ENCODE assay signal across 1 cellular context in the genomic region with DNA sequence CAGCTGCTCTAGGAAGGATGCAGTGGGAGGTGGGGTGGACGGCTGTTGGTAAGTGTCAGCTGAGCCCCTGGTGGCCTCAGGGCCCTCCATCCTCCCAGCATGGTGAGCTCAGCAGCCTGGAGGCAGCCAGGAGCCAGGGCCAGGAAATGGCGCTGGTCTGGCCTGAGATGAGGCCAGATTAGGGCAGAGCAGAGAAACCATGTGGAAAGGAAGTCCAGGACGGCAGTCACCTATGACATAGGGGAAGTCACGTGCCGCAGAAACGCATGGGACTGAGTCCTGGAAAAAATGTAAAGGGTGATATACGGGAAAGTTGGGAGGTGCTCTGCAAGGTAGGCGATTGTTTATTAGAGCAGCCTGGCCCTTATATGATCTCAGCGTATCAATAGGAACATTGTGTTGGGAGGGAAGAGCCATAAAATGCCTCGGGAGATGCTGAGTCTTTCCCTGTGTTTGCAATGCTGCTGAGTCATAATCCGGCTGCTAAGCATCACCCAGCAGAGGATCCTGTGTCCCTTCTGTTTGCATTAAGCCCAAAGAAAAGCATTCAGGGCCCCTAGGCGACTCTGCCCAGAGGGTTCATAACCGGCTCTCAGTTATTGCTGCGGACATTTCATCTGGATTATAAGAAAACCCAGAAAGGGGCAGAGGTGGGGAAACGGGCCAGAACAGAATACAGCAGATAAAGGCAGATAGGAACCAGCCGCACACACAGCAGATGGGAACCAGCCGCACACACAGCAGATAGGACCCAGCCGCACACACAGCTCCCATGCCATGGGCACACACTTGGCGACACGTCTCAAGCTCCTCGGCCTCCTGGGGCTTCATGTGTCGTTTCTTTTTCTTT.
A peak's percentile ranks its signal among the peaks of the same experiment; 100 is the strongest.
TF ChIP-seq lines count a peak whose summit lies in the region.

No MANE protein-coding gene starts in this region.

TF ChIP-seq in HepG2, 621 proteins besides CTCF, POLR2A, EP300 and RAD21 (continued from another document and continues in another):
- TF ChIP-seq, protein P1, sequence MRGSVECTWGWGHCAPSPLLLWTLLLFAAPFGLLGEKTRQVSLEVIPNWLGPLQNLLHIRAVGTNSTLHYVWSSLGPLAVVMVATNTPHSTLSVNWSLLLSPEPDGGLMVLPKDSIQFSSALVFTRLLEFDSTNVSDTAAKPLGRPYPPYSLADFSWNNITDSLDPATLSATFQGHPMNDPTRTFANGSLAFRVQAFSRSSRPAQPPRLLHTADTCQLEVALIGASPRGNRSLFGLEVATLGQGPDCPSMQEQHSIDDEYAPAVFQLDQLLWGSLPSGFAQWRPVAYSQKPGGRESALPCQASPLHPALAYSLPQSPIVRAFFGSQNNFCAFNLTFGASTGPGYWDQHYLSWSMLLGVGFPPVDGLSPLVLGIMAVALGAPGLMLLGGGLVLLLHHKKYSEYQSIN (CRISPR knock-in tag; IDR thresholded peaks at IDR 0.05; ENCODE audit: borderline replicate concordance) = no peak
- TF ChIP-seq ZNF773 (CRISPR knock-in tag; IDR thresholded peaks at IDR 0.05; ENCODE audit: borderline replicate concordance) (no peak), ZNF124 (CRISPR knock-in tag; IDR thresholded peaks at IDR 0.05) (0 out of 2 replicates have a peak, but pooled peaks have one; percentile 46), ZSCAN22 (CRISPR knock-in tag; IDR thresholded peaks at IDR 0.05) (no peak), SIN3B (IDR thresholded peaks at IDR 0.05; ENCODE audit: low read length) (no peak), AKAP8 (CRISPR knock-in tag; IDR thresholded peaks at IDR 0.05) (no peak), ZNF441 (CRISPR knock-in tag; IDR thresholded peaks at IDR 0.05; ENCODE audit: borderline replicate concordance) (no peak), SRY (CRISPR knock-in tag; IDR thresholded peaks at IDR 0.05) (no peak), HOXA3 (CRISPR knock-in tag; IDR thresholded peaks at IDR 0.05) (peak; percentile 32; the same call in 1 of the 2 replicates), ETV6 (CRISPR knock-in tag; conservative IDR thresholded peaks at IDR 0.05) (no peak), ZNF749 (CRISPR knock-in tag; IDR thresholded peaks at IDR 0.05; ENCODE audit: borderline replicate concordance) (no peak), ZNF776 (CRISPR knock-in tag; IDR thresholded peaks at IDR 0.05) (no peak), TEAD3 (CRISPR knock-in tag; optimal IDR thresholded peaks at IDR 0.05; ENCODE audit: borderline replicate concordance) (peak; percentile 30), SIX4 (CRISPR knock-in tag; IDR thresholded peaks at IDR 0.05) (no peak; the same call in 1 of the 2 replicates), NFIB (CRISPR knock-in tag; IDR thresholded peaks at IDR 0.05; ENCODE audit: borderline replicate concordance) (no peak), PCBP2 (optimal IDR thresholded peaks at IDR 0.05; ENCODE audit: low read depth, low read length, poor library complexity, severe bottlenecking) (no peak), ZNF33A (CRISPR knock-in tag; IDR thresholded peaks at IDR 0.05; ENCODE audit: borderline replicate concordance) (no peak), EEA1 (CRISPR knock-in tag; IDR thresholded peaks at IDR 0.05; ENCODE audit: borderline replicate concordance) (no peak), ZNF17 (CRISPR knock-in tag; IDR thresholded peaks at IDR 0.05) (no peak), EED (CRISPR knock-in tag; IDR thresholded peaks at IDR 0.05) (no peak), SP2 (CRISPR knock-in tag; IDR thresholded peaks at IDR 0.05) (no peak), FOXK1 (CRISPR knock-in tag; IDR thresholded peaks at IDR 0.05; ENCODE audit: borderline replicate concordance, low read depth) (peak; percentile 15; the same call in 1 of the 2 replicates), ZZZ3 (CRISPR knock-in tag; IDR thresholded peaks at IDR 0.05; ENCODE audit: borderline replicate concordance) (no peak), ZNF713 (CRISPR knock-in tag; IDR thresholded peaks at IDR 0.05) (no peak), POLR2AphosphoS5 (IDR thresholded peaks at IDR 0.05; ENCODE audit: low read depth, low read length) (no peak), ATAD3A (CRISPR knock-in tag; IDR thresholded peaks at IDR 0.05) (0 out of 2 replicates have a peak, but pooled peaks have one; percentile 69), ZNF777 (CRISPR knock-in tag; IDR thresholded peaks at IDR 0.05) (no peak), JUND (CRISPR knock-in tag; IDR thresholded peaks at IDR 0.05) (no peak), ZBTB7A (CRISPR knock-in tag; IDR thresholded peaks at IDR 0.05) (no peak), ZNF891 (CRISPR knock-in tag; IDR thresholded peaks at IDR 0.05) (no peak), ZBTB21 (CRISPR knock-in tag; IDR thresholded peaks at IDR 0.05) (peak; percentile 67; the same call in 1 of the 2 replicates), TAF1 (CRISPR knock-in tag; IDR thresholded peaks at IDR 0.05) (0 out of 2 replicates have a peak, but pooled peaks have one; percentile 18), TARDBP (CRISPR knock-in tag; IDR thresholded peaks at IDR 0.05) (no peak)
- TF ChIP-seq, protein P2, sequence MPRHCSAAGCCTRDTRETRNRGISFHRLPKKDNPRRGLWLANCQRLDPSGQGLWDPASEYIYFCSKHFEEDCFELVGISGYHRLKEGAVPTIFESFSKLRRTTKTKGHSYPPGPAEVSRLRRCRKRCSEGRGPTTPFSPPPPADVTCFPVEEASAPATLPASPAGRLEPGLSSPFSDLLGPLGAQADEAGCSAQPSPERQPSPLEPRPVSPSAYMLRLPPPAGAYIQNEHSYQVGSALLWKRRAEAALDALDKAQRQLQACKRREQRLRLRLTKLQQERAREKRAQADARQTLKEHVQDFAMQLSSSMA (CRISPR knock-in tag; IDR thresholded peaks at IDR 0.05) = no peak
- TF ChIP-seq, protein P3, sequence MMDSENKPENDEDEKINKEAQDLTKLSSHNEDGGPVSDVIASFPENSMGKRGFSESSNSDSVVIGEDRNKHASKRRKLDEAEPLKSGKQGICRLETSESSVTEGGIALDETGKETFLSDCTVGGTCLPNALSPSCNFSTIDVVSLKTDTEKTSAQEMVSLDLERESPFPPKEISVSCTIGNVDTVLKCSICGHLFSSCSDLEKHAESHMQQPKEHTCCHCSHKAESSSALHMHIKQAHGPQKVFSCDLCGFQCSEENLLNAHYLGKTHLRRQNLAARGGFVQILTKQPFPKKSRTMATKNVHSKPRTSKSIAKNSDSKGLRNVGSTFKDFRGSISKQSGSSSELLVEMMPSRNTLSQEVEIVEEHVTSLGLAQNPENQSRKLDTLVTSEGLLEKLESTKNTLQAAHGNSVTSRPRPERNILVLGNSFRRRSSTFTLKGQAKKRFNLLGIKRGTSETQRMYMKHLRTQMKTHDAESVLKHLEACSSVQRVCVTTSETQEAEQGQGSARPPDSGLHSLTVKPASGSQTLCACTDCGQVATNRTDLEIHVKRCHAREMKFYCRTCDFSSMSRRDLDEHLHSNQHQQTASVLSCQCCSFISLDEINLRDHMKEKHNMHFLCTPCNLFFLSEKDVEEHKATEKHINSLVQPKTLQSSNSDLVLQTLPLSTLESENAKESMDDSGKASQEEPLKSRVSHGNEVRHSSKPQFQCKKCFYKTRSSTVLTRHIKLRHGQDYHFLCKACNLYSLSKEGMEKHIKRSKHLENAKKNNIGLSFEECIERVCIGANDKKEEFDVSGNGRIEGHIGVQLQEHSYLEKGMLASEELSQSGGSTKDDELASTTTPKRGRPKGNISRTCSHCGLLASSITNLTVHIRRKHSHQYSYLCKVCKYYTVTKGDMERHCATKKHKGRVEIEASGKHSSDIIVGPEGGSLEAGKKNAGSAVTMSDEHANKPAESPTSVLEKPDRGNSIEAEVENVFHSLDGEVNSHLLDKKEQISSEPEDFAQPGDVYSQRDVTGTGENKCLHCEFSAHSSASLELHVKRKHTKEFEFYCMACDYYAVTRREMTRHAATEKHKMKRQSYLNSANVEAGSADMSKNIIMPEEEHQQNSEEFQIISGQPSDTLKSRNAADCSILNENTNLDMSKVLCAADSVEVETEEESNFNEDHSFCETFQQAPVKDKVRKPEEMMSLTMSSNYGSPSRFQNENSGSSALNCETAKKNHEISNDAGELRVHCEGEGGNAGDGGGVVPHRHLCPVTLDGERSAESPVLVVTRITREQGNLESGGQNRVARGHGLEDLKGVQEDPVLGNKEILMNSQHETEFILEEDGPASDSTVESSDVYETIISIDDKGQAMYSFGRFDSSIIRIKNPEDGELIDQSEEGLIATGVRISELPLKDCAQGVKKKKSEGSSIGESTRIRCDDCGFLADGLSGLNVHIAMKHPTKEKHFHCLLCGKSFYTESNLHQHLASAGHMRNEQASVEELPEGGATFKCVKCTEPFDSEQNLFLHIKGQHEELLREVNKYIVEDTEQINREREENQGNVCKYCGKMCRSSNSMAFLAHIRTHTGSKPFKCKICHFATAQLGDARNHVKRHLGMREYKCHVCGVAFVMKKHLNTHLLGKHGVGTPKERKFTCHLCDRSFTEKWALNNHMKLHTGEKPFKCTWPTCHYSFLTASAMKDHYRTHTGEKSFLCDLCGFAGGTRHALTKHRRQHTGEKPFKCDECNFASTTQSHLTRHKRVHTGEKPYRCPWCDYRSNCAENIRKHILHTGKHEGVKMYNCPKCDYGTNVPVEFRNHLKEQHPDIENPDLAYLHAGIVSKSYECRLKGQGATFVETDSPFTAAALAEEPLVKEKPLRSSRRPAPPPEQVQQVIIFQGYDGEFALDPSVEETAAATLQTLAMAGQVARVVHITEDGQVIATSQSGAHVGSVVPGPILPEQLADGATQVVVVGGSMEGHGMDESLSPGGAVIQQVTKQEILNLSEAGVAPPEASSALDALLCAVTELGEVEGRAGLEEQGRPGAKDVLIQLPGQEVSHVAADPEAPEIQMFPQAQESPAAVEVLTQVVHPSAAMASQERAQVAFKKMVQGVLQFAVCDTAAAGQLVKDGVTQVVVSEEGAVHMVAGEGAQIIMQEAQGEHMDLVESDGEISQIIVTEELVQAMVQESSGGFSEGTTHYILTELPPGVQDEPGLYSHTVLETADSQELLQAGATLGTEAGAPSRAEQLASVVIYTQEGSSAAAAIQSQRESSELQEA (CRISPR knock-in tag; IDR thresholded peaks at IDR 0.05; ENCODE audit: not compliant biosample characterization) = no peak
- TF ChIP-seq, protein P4, sequence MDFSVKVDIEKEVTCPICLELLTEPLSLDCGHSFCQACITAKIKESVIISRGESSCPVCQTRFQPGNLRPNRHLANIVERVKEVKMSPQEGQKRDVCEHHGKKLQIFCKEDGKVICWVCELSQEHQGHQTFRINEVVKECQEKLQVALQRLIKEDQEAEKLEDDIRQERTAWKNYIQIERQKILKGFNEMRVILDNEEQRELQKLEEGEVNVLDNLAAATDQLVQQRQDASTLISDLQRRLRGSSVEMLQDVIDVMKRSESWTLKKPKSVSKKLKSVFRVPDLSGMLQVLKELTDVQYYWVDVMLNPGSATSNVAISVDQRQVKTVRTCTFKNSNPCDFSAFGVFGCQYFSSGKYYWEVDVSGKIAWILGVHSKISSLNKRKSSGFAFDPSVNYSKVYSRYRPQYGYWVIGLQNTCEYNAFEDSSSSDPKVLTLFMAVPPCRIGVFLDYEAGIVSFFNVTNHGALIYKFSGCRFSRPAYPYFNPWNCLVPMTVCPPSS (IDR thresholded peaks at IDR 0.05) = no peak
- TF ChIP-seq, protein P5, sequence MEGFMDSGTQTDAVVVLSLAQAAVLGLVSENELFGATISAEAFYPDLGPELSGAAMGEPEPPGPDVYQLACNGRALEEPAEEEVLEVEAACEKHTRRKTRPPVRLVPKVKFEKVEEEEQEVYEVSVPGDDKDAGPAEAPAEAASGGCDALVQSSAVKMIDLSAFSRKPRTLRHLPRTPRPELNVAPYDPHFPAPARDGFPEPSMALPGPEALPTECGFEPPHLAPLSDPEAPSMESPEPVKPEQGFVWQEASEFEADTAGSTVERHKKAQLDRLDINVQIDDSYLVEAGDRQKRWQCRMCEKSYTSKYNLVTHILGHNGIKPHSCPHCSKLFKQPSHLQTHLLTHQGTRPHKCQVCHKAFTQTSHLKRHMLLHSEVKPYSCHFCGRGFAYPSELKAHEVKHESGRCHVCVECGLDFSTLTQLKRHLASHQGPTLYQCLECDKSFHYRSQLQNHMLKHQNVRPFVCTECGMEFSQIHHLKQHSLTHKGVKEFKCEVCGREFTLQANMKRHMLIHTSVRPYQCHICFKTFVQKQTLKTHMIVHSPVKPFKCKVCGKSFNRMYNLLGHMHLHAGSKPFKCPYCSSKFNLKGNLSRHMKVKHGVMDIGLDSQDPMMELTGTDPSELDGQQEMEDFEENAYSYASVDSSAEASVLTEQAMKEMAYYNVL (CRISPR knock-in tag; IDR thresholded peaks at IDR 0.05; ENCODE audit: borderline replicate concordance) = no peak
- TF ChIP-seq, protein P6, sequence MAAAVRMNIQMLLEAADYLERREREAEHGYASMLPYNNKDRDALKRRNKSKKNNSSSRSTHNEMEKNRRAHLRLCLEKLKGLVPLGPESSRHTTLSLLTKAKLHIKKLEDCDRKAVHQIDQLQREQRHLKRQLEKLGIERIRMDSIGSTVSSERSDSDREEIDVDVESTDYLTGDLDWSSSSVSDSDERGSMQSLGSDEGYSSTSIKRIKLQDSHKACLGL (CRISPR knock-in tag; IDR thresholded peaks at IDR 0.05) = no peak
- TF ChIP-seq, protein P7, sequence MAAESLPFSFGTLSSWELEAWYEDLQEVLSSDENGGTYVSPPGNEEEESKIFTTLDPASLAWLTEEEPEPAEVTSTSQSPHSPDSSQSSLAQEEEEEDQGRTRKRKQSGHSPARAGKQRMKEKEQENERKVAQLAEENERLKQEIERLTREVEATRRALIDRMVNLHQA (CRISPR knock-in tag; IDR thresholded peaks at IDR 0.05) = no peak
- TF ChIP-seq, protein P8, sequence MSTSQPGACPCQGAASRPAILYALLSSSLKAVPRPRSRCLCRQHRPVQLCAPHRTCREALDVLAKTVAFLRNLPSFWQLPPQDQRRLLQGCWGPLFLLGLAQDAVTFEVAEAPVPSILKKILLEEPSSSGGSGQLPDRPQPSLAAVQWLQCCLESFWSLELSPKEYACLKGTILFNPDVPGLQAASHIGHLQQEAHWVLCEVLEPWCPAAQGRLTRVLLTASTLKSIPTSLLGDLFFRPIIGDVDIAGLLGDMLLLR (CRISPR knock-in tag; IDR thresholded peaks at IDR 0.05) = no peak
- TF ChIP-seq, protein P9, sequence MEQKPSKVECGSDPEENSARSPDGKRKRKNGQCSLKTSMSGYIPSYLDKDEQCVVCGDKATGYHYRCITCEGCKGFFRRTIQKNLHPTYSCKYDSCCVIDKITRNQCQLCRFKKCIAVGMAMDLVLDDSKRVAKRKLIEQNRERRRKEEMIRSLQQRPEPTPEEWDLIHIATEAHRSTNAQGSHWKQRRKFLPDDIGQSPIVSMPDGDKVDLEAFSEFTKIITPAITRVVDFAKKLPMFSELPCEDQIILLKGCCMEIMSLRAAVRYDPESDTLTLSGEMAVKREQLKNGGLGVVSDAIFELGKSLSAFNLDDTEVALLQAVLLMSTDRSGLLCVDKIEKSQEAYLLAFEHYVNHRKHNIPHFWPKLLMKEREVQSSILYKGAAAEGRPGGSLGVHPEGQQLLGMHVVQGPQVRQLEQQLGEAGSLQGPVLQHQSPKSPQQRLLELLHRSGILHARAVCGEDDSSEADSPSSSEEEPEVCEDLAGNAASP (CRISPR knock-in tag; IDR thresholded peaks at IDR 0.05; ENCODE audit: borderline replicate concordance) = no peak
- TF ChIP-seq, protein P10, sequence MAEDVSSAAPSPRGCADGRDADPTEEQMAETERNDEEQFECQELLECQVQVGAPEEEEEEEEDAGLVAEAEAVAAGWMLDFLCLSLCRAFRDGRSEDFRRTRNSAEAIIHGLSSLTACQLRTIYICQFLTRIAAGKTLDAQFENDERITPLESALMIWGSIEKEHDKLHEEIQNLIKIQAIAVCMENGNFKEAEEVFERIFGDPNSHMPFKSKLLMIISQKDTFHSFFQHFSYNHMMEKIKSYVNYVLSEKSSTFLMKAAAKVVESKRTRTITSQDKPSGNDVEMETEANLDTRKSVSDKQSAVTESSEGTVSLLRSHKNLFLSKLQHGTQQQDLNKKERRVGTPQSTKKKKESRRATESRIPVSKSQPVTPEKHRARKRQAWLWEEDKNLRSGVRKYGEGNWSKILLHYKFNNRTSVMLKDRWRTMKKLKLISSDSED (CRISPR knock-in tag; IDR thresholded peaks at IDR 0.05) = no peak
